9 cellular contexts compared by ENCODE assay signal in genomic region chr12:93468008-93468371, GRCh38. TPM values are rescaled to one million over a fixed set of nuclear protein-coding genes. Genes with fewer than 3 reads are reported as not detected.
DNase-seq lines count a peak whose midpoint lies in the region; ATAC-seq, FAIRE-seq and TF ChIP-seq lines count a peak whose summit lies in the region.
"Had no signal": no experiment of that assay in that cellular context is flagged by ENCODE, and none has a peak within 500 bp of the region (broad histone marks: within the 10 kb centered on the region; RNA-seq: fewer than 3 reads in every experiment).

No MANE protein-coding gene starts in this region.

- WGBS in stomach, 5 donors = 3 to 6% (median 4%) methylated on average over 7 of the region's 7 CpGs

- POLR2A ChIA-PET in activated CD4-positive, alpha-beta memory T cell treated with anti-CD3 and anti-CD28 coated beads for 36 hours (lab: Charles Lee) = interaction anchor here (2.0 kb wide), 1 partner anchor 26 kb away, joined by 13 read pairs; the partner anchor contains the start of gene UBE2N

- TF ChIP-seq CTCF in stomach (IDR thresholded peaks at IDR 0.05) = no peak

- peaks cover 32% of the 10 kb centered on the region for H3K4me1 Mint-ChIP-seq in activated T-cell treated with anti-CD3 and anti-CD28 coated beads, Interleukin-2, amount 50 U/mL, for 4 hours (ENCODE audit: low read depth)
- peaks cover 29% of the 10 kb centered on the region for H3K4me1 Mint-ChIP-seq in activated CD4-positive, alpha-beta memory T cell treated with anti-CD3 and anti-CD28 coated beads for 36 hours (ENCODE audit: low read depth)

- H3K27ac ChIP-seq in stomach = peak overlapping the region; percentile 79 to 96 (median 92)

- TF ChIP-seq POLR2A in stomach (IDR thresholded peaks at IDR 0.05) = no peak

- peak overlapping the region; percentile 88 for H3K27ac Mint-ChIP-seq in activated CD4-positive, alpha-beta memory T cell treated with anti-CD3 and anti-CD28 coated beads for 36 hours

- H3K9me3 Mint-ChIP-seq in activated T-cell treated with anti-CD3 and anti-CD28 coated beads, Interleukin-2, amount 50 U/mL, for 4 hours = no peaks in the 10 kb centered on the region
- no peaks in the 10 kb centered on the region for H3K9me3 Mint-ChIP-seq in activated CD4-positive, alpha-beta memory T cell treated with anti-CD3 and anti-CD28 coated beads for 36 hours

- H3K4me3 ChIP-seq in iPS-11a (ENCODE audit: low read depth, low read length) (peak overlapping the region; percentile 98), stomach (peak overlapping the region; percentile 56 to 79 (median 63))

- ATAC-seq in activated T-cell treated with anti-CD3 and anti-CD28 coated beads, Interleukin-2, amount 50 U/mL, for 4 hours = peak; percentile 12 to 33
- ATAC-seq in HG03025 (IDR thresholded peaks at IDR 0.05; ENCODE audit: low FRiP score, unreplicated experiment) = peak; percentile 26

- intact Hi-C loops in activated CD4-positive, alpha-beta memory T cell treated with anti-CD3 and anti-CD28 coated beads for 36 hours (cut with micrococcal nuclease) = no loop called here
- intact Hi-C loops in stomach (cut with DNase I; ENCODE audit: low total_unique reads) = no loop called here

- no peak for TF ChIP-seq EP300 in stomach (IDR thresholded peaks at IDR 0.05)

- DNase-seq in activated T-cell treated with anti-CD3 and anti-CD28 coated beads, Interleukin-2, amount 50 U/mL, for 4 hours = no peak
- DNase-seq in activated T-cell treated with anti-CD3 and anti-CD28 coated beads, Interleukin-2, amount 50 U/mL, for 1 hour = no peak
- no peak for DNase-seq in activated CD4-positive, alpha-beta memory T cell treated with anti-CD3 and anti-CD28 coated beads for 36 hours
- DNase-seq in stomach (no peak), RCC 7860 (ENCODE audit: low spot score) (no peak), GM19238 (ENCODE audit: insufficient read length, low spot score) (no peak)

- peaks cover 14 to 38% (median 27%) of the 10 kb centered on the region in 4 donors for H3K4me1 ChIP-seq in stomach

- peaks cover 0 to 26% (median 16%) of the 10 kb centered on the region in 4 donors for H3K36me3 ChIP-seq in stomach

- H3K27me3 Mint-ChIP-seq in activated T-cell treated with anti-CD3 and anti-CD28 coated beads, Interleukin-2, amount 50 U/mL, for 4 hours (ENCODE audit: low read depth) = no peaks in the 10 kb centered on the region
- no peaks in the 10 kb centered on the region for H3K27me3 Mint-ChIP-seq in activated CD4-positive, alpha-beta memory T cell treated with anti-CD3 and anti-CD28 coated beads for 36 hours

- no peaks in the 10 kb centered on the region for H3K9me3 ChIP-seq in stomach

- no peaks in the 10 kb centered on the region for H3K27me3 ChIP-seq in stomach

- H3K4me3 Mint-ChIP-seq in activated T-cell treated with anti-CD3 and anti-CD28 coated beads, Interleukin-2, amount 50 U/mL, for 4 hours = peak overlapping the region; percentile 97
- H3K4me3 Mint-ChIP-seq in activated CD4-positive, alpha-beta memory T cell treated with anti-CD3 and anti-CD28 coated beads for 36 hours = peak overlapping the region; percentile 93

- CTCF ChIA-PET in activated CD4-positive, alpha-beta memory T cell treated with anti-CD3 and anti-CD28 coated beads for 36 hours (lab: Charles Lee) = interaction anchor here (0.6 to 3.3 kb wide), 11 partner anchors 8 to 634 kb away, joined by 3 to 11 read pairs (median 4); no protein-coding TSS in a partner anchor

- FAIRE-seq in RCC 7860 (lab: Jason Lieb, UNC) = no peak
- FAIRE-seq: islet of Langerhans had no signal

- peaks cover 6% of the 10 kb centered on the region for H3K36me3 Mint-ChIP-seq in activated T-cell treated with anti-CD3 and anti-CD28 coated beads, Interleukin-2, amount 50 U/mL, for 4 hours (ENCODE audit: insufficient read depth)
- peaks cover 8% of the 10 kb centered on the region for H3K36me3 Mint-ChIP-seq in activated CD4-positive, alpha-beta memory T cell treated with anti-CD3 and anti-CD28 coated beads for 36 hours

RNA-seq across cellular contexts. Expression of gene MRPL42, which starts 0.7 kb away (rescaled TPM):
- total RNA-seq in activated T-cell treated with anti-CD3 and anti-CD28 coated beads, Interleukin-2, amount 50 U/mL, for 4 hours = 10 to 100 TPM; 62.9 to 98.8 (median 89.2) TPM
- 10 to 100 TPM; 65.0 to 67.6 TPM for total RNA-seq in activated CD4-positive, alpha-beta memory T cell treated with anti-CD3 and anti-CD28 coated beads for 36 hours
- total RNA-seq in stomach = 10 to 100 TPM in 3 of 5 donors, 1 to 10 TPM in 2; 3.5 to 90.1 (median 13.5) TPM
- 10 to 100 TPM; 27.8 to 44.8 (median 34.5) TPM for polyA plus RNA-seq in stomach

RNA-seq across cellular contexts. Expression of gene UBE2N, which starts 26.2 kb away (rescaled TPM):
- total RNA-seq in activated T-cell treated with anti-CD3 and anti-CD28 coated beads, Interleukin-2, amount 50 U/mL, for 4 hours = 100 to 1,000 TPM; 237 to 241 (median 237) TPM
- total RNA-seq in activated CD4-positive, alpha-beta memory T cell treated with anti-CD3 and anti-CD28 coated beads for 36 hours = 100 to 1,000 TPM; 177 TPM
- total RNA-seq in stomach = 10 to 100 TPM in 4 of 5 donors, 1 to 10 TPM in 1; 6.1 to 47.4 (median 17.9) TPM
- 10 to 100 TPM; 38.8 to 65.7 (median 63.7) TPM for polyA plus RNA-seq in stomach
